In the genomic region with DNA sequence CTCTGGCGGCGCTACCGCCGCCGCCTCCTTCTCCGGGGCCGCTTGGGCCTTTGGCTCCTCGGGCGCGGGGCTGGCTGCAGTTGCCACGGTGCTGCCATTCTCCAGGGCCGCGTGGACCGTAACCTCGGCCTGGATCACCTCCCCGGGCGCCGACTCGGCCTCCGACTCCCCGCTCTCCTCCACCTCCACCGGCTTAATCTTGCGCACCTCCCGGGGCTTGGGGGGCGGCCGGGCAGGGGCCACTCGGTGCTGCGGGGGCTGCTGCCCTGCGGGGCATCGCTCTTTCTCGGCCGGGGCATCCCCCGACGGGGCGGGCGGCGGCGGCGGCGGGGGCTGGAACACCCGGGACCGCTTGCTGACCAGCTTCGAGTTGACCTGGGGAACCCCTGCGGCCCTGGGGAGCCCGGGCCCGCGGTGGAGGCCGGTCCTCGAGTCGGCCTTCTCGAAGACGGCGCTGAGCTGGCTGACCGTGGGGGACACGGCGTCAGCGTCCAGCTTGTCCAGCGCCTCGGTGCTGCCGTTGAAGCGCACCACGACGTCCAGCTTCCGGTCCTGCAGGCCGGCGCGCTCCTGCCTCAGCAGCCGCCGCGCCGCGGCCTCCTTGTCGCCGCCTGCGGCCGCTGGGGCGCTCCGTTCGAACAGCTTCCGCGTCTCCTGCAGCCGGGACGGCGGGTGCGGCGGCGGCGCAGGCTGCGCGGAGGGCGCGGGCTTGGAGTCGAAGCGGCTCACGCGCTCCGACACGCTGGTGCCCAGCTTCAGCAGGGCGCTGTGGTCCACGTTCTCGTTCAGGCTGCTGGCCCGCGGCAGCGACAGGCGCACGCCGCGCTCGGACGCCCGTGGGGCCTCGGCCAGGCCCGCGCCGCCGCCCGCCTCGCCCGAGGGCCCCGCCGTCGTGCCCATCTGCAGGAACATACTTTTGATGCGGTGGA, we compare ENCODE assay signal across 1 cellular context.
A peak's percentile ranks its signal among the peaks of the same experiment; 100 is the strongest.
TF ChIP-seq lines count a peak whose summit lies in the region.

No MANE protein-coding gene starts in this region.

TF ChIP-seq in HepG2, 621 proteins besides CTCF, POLR2A, EP300 and RAD21 (continued from another document and continues in another):
- TF ChIP-seq, protein P1, sequence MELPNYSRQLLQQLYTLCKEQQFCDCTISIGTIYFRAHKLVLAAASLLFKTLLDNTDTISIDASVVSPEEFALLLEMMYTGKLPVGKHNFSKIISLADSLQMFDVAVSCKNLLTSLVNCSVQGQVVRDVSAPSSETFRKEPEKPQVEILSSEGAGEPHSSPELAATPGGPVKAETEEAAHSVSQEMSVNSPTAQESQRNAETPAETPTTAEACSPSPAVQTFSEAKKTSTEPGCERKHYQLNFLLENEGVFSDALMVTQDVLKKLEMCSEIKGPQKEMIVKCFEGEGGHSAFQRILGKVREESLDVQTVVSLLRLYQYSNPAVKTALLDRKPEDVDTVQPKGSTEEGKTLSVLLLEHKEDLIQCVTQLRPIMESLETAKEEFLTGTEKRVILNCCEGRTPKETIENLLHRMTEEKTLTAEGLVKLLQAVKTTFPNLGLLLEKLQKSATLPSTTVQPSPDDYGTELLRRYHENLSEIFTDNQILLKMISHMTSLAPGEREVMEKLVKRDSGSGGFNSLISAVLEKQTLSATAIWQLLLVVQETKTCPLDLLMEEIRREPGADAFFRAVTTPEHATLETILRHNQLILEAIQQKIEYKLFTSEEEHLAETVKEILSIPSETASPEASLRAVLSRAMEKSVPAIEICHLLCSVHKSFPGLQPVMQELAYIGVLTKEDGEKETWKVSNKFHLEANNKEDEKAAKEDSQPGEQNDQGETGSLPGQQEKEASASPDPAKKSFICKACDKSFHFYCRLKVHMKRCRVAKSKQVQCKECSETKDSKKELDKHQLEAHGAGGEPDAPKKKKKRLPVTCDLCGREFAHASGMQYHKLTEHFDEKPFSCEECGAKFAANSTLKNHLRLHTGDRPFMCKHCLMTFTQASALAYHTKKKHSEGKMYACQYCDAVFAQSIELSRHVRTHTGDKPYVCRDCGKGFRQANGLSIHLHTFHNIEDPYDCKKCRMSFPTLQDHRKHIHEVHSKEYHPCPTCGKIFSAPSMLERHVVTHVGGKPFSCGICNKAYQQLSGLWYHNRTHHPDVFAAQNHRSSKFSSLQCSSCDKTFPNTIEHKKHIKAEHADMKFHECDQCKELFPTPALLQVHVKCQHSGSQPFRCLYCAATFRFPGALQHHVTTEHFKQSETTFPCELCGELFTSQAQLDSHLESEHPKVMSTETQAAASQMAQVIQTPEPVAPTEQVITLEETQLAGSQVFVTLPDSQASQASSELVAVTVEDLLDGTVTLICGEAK (IDR thresholded peaks at IDR 0.05): no peak
- TF ChIP-seq, protein P1 (CRISPR knock-in tag; IDR thresholded peaks at IDR 0.05): peak; percentile 41; the same call in 1 of the 2 replicates
- TF ChIP-seq CBX5 (CRISPR knock-in tag; IDR thresholded peaks at IDR 0.05; ENCODE audit: borderline replicate concordance): no peak
- peak; percentile 47 for TF ChIP-seq SKI (IDR thresholded peaks at IDR 0.05; ENCODE audit: partially characterized antibody)
- no peak for TF ChIP-seq POLR2AphosphoS5 (IDR thresholded peaks at IDR 0.05; ENCODE audit: low read depth, low read length)
- TF ChIP-seq, protein P2, sequence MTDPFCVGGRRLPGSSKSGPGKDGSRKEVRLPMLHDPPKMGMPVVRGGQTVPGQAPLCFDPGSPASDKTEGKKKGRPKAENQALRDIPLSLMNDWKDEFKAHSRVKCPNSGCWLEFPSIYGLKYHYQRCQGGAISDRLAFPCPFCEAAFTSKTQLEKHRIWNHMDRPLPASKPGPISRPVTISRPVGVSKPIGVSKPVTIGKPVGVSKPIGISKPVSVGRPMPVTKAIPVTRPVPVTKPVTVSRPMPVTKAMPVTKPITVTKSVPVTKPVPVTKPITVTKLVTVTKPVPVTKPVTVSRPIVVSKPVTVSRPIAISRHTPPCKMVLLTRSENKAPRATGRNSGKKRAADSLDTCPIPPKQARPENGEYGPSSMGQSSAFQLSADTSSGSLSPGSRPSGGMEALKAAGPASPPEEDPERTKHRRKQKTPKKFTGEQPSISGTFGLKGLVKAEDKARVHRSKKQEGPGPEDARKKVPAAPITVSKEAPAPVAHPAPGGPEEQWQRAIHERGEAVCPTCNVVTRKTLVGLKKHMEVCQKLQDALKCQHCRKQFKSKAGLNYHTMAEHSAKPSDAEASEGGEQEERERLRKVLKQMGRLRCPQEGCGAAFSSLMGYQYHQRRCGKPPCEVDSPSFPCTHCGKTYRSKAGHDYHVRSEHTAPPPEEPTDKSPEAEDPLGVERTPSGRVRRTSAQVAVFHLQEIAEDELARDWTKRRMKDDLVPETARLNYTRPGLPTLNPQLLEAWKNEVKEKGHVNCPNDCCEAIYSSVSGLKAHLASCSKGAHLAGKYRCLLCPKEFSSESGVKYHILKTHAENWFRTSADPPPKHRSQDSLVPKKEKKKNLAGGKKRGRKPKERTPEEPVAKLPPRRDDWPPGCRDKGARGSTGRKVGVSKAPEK (CRISPR knock-in tag; IDR thresholded peaks at IDR 0.05; ENCODE audit: borderline replicate concordance): no peak
- 0 out of 2 replicates have a peak, but pooled peaks have one; percentile 38 for TF ChIP-seq ZNF83 (CRISPR knock-in tag; IDR thresholded peaks at IDR 0.05; ENCODE audit: borderline replicate concordance)
- TF ChIP-seq NFIC (IDR thresholded peaks at IDR 0.05; ENCODE audit: low read length): no peak
- no peak for TF ChIP-seq U2AF2 (IDR thresholded peaks at IDR 0.05; ENCODE audit: low read depth, low read length)
- TF ChIP-seq, protein P3, sequence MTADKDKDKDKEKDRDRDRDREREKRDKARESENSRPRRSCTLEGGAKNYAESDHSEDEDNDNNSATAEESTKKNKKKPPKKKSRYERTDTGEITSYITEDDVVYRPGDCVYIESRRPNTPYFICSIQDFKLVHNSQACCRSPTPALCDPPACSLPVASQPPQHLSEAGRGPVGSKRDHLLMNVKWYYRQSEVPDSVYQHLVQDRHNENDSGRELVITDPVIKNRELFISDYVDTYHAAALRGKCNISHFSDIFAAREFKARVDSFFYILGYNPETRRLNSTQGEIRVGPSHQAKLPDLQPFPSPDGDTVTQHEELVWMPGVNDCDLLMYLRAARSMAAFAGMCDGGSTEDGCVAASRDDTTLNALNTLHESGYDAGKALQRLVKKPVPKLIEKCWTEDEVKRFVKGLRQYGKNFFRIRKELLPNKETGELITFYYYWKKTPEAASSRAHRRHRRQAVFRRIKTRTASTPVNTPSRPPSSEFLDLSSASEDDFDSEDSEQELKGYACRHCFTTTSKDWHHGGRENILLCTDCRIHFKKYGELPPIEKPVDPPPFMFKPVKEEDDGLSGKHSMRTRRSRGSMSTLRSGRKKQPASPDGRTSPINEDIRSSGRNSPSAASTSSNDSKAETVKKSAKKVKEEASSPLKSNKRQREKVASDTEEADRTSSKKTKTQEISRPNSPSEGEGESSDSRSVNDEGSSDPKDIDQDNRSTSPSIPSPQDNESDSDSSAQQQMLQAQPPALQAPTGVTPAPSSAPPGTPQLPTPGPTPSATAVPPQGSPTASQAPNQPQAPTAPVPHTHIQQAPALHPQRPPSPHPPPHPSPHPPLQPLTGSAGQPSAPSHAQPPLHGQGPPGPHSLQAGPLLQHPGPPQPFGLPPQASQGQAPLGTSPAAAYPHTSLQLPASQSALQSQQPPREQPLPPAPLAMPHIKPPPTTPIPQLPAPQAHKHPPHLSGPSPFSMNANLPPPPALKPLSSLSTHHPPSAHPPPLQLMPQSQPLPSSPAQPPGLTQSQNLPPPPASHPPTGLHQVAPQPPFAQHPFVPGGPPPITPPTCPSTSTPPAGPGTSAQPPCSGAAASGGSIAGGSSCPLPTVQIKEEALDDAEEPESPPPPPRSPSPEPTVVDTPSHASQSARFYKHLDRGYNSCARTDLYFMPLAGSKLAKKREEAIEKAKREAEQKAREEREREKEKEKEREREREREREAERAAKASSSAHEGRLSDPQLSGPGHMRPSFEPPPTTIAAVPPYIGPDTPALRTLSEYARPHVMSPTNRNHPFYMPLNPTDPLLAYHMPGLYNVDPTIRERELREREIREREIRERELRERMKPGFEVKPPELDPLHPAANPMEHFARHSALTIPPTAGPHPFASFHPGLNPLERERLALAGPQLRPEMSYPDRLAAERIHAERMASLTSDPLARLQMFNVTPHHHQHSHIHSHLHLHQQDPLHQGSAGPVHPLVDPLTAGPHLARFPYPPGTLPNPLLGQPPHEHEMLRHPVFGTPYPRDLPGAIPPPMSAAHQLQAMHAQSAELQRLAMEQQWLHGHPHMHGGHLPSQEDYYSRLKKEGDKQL (CRISPR knock-in tag; IDR thresholded peaks at IDR 0.05; ENCODE audit: low read depth): no peak
- TF ChIP-seq EEA1 (CRISPR knock-in tag; IDR thresholded peaks at IDR 0.05; ENCODE audit: borderline replicate concordance): peak; percentile 71; the same call in 1 of the 2 replicates
- no peak for TF ChIP-seq RXRB (CRISPR knock-in tag; IDR thresholded peaks at IDR 0.05; ENCODE audit: borderline replicate concordance)
- TF ChIP-seq, protein P4, sequence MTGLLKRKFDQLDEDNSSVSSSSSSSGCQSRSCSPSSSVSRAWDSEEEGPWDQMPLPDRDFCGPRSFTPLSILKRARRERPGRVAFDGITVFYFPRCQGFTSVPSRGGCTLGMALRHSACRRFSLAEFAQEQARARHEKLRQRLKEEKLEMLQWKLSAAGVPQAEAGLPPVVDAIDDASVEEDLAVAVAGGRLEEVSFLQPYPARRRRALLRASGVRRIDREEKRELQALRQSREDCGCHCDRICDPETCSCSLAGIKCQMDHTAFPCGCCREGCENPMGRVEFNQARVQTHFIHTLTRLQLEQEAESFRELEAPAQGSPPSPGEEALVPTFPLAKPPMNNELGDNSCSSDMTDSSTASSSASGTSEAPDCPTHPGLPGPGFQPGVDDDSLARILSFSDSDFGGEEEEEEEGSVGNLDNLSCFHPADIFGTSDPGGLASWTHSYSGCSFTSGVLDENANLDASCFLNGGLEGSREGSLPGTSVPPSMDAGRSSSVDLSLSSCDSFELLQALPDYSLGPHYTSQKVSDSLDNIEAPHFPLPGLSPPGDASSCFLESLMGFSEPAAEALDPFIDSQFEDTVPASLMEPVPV (CRISPR knock-in tag; IDR thresholded peaks at IDR 0.05): no peak; the same call in 1 of the 2 replicates
- no peak for TF ChIP-seq HOXA5 (CRISPR knock-in tag; IDR thresholded peaks at IDR 0.05)
- no peak for TF ChIP-seq FOXM1 (CRISPR knock-in tag; IDR thresholded peaks at IDR 0.05)
- TF ChIP-seq ZNF746 (CRISPR knock-in tag; IDR thresholded peaks at IDR 0.05): no peak; the same call in 1 of the 2 replicates
- TF ChIP-seq, protein P5, sequence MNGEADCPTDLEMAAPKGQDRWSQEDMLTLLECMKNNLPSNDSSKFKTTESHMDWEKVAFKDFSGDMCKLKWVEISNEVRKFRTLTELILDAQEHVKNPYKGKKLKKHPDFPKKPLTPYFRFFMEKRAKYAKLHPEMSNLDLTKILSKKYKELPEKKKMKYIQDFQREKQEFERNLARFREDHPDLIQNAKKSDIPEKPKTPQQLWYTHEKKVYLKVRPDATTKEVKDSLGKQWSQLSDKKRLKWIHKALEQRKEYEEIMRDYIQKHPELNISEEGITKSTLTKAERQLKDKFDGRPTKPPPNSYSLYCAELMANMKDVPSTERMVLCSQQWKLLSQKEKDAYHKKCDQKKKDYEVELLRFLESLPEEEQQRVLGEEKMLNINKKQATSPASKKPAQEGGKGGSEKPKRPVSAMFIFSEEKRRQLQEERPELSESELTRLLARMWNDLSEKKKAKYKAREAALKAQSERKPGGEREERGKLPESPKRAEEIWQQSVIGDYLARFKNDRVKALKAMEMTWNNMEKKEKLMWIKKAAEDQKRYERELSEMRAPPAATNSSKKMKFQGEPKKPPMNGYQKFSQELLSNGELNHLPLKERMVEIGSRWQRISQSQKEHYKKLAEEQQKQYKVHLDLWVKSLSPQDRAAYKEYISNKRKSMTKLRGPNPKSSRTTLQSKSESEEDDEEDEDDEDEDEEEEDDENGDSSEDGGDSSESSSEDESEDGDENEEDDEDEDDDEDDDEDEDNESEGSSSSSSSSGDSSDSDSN (CRISPR knock-in tag; IDR thresholded peaks at IDR 0.05): peak; percentile 99
- no peak for TF ChIP-seq HMG20B (CRISPR knock-in tag; conservative IDR thresholded peaks at IDR 0.05)
- no peak; the same call in 1 of the 2 replicates for TF ChIP-seq RXRA (CRISPR knock-in tag; IDR thresholded peaks at IDR 0.05)
- peak; percentile 85 for TF ChIP-seq IKZF4 (CRISPR knock-in tag; IDR thresholded peaks at IDR 0.05; ENCODE audit: borderline replicate concordance, low read depth, not compliant biosample characterization)
- peak; percentile 29; the same call in 1 of the 2 replicates for TF ChIP-seq JDP2 (CRISPR knock-in tag; IDR thresholded peaks at IDR 0.05; ENCODE audit: borderline replicate concordance)
- TF ChIP-seq PCBP1 (IDR thresholded peaks at IDR 0.05; ENCODE audit: borderline replicate concordance, low read depth, low read length): no peak
- no peak for TF ChIP-seq ZNF205 (CRISPR knock-in tag; IDR thresholded peaks at IDR 0.05)
- TF ChIP-seq ZNF430 (CRISPR knock-in tag; IDR thresholded peaks at IDR 0.05): no peak
- no peak for TF ChIP-seq ZNF747 (CRISPR knock-in tag; IDR thresholded peaks at IDR 0.05; ENCODE audit: borderline replicate concordance)
- TF ChIP-seq ZNF674 (CRISPR knock-in tag; IDR thresholded peaks at IDR 0.05; ENCODE audit: low read depth): 0 out of 2 replicates have a peak, but pooled peaks have one; percentile 52
- TF ChIP-seq ZNF589 (CRISPR knock-in tag; conservative IDR thresholded peaks at IDR 0.05): 0 out of 2 replicates have a peak, but pooled peaks have one; percentile 81
- TF ChIP-seq CEBPG (CRISPR knock-in tag; IDR thresholded peaks at IDR 0.05): no peak
